Comparison of ENCODE assay signal across 11 cellular contexts in genomic region chr15:31300981-31301686, GRCh38. TPM values are rescaled to one million over a fixed set of nuclear protein-coding genes. Genes with fewer than 3 reads are reported as not detected.
DNase-seq lines count a peak whose midpoint lies in the region; ATAC-seq and TF ChIP-seq lines count a peak whose summit lies in the region.
"Had no signal": no experiment of that assay in that cellular context is flagged by ENCODE, and none has a peak within 500 bp of the region (broad histone marks: within the 10 kb centered on the region; RNA-seq: fewer than 3 reads in every experiment).

No MANE protein-coding gene starts in this region.

- H3K23ac ChIP-seq in mesendoderm (ENCODE audit: low read length) = no peak overlapping the region

- no peaks in the 10 kb centered on the region for H3K79me2 ChIP-seq in mesendoderm (ENCODE audit: control insufficient read depth, insufficient read depth, low read length)
- H3K79me2 ChIP-seq: hepatocyte had no signal

- H3K27ac ChIP-seq in BLaER1 = peak overlapping the region; percentile 90
- no peak overlapping the region for H3K27ac ChIP-seq in mesendoderm (ENCODE audit: low read depth, low read length)
- H3K27ac ChIP-seq: hepatocyte, HL-60 had no signal

- no peak overlapping the region for H2BK15ac ChIP-seq in mesendoderm (replicated peaks; ENCODE audit: low read depth)

- DNase-seq in mesendoderm (peak; percentile 35), mesenteric fat pad (ENCODE audit: low spot score) (no peak), hippocampal formation (lab: John Stamatoyannopoulos, UW) (no peak)
- no peak for DNase-seq in stimulated activated CD4-positive, alpha-beta T cell treated with anti-CD3 and anti-CD28 coated beads, Interleukin-1b, Interleukin-23, amount 100 ng/mL, for 48 hours
- DNase-seq: CD4-positive, CD25-positive, alpha-beta regulatory T cell had no signal

- H3K4me2 ChIP-seq in BLaER1 (peak overlapping the region; percentile 81), mesendoderm (ENCODE audit: low read length) (no peak overlapping the region)
- H3K4me2 ChIP-seq: hepatocyte had no signal

- no peaks in the 10 kb centered on the region for H3K9me3 ChIP-seq in BLaER1

- TF ChIP-seq POLR2A in GM19099 (IDR thresholded peaks at IDR 0.05; ENCODE audit: extremely low read depth, insufficient read length, low read depth) = peak; percentile 12

- no peak overlapping the region for H2AK5ac ChIP-seq in mesendoderm (ENCODE audit: low read length)

- H3K27me3 ChIP-seq in BLaER1 = no peaks in the 10 kb centered on the region
- no peaks in the 10 kb centered on the region for H3K27me3 ChIP-seq in mesendoderm (ENCODE audit: insufficient read depth, low read length, poor library complexity)

- H3K9ac ChIP-seq in BLaER1 (peak overlapping the region; percentile 78), mesendoderm (ENCODE audit: low read length) (no peak overlapping the region)

- H3K56ac ChIP-seq in mesendoderm (ENCODE audit: low read length) = peak overlapping the region; percentile 65

- no CpG with 5 or more reads among the region's 17 CpGs for WGBS in mesendoderm (ENCODE audit: extremely low coverage, insufficient coverage, low lambda C conversion rate)

- H3K4me3 ChIP-seq in BLaER1 (peak overlapping the region; percentile 32), mesendoderm (ENCODE audit: low read length) (no peak overlapping the region)
- H3K4me3 ChIP-seq: hepatocyte had no signal

- H2BK5ac ChIP-seq in mesendoderm (ENCODE audit: low read length) = no peak overlapping the region

- H2BK120ac ChIP-seq in mesendoderm (ENCODE audit: low read depth, low read length) = no peak overlapping the region

- H3K18ac ChIP-seq in mesendoderm (ENCODE audit: low read length) = no peak overlapping the region

- no peaks in the 10 kb centered on the region for H4K20me1 ChIP-seq in BLaER1

- H3K36me3 ChIP-seq in BLaER1 = no peaks in the 10 kb centered on the region
- H3K36me3 ChIP-seq in mesendoderm (ENCODE audit: control insufficient read depth, insufficient read depth, low read length) = no peaks in the 10 kb centered on the region

- no peaks in the 10 kb centered on the region for H3K79me1 ChIP-seq in mesendoderm (ENCODE audit: low read length)

- H3K4me1 ChIP-seq in BLaER1 = peaks cover 93% of the 10 kb centered on the region
- H3K4me1 ChIP-seq in mesendoderm (ENCODE audit: control insufficient read depth, low read depth, low read length) = peaks cover 7% of the 10 kb centered on the region

- no peak overlapping the region for H3K4ac ChIP-seq in mesendoderm (ENCODE audit: low read depth, low read length)

- ATAC-seq in SK-N-SH treated with all-trans-retinoic acid at 6 μM for 48 hours (peak; percentile 37; the same call in 1 of the 3 replicates), HG03097 (IDR thresholded peaks at IDR 0.05; ENCODE audit: low FRiP score, unreplicated experiment) (no peak)

- H4K8ac ChIP-seq in mesendoderm (ENCODE audit: low read depth, low read length) = no peak overlapping the region

- H4K5ac ChIP-seq in mesendoderm (ENCODE audit: low read length) = no peak overlapping the region

TF ChIP-seq in SK-N-SH treated with all-trans-retinoic acid at 6 μM for 48 hours, 23 proteins besides CTCF, POLR2A, EP300 and RAD21:
- peak; percentile 43; the same call in 1 of the 2 replicates for TF ChIP-seq TSHZ2 (CRISPR knock-in tag; IDR thresholded peaks at IDR 0.05)
- no peak for TF ChIP-seq SNAI2 (CRISPR knock-in tag; IDR thresholded peaks at IDR 0.05)
- TF ChIP-seq PPARA (CRISPR knock-in tag; IDR thresholded peaks at IDR 0.05; ENCODE audit: borderline replicate concordance) = no peak
- TF ChIP-seq POU6F1 (CRISPR knock-in tag; IDR thresholded peaks at IDR 0.05; ENCODE audit: borderline replicate concordance, low read depth) = no peak
- TF ChIP-seq CSRNP3 (CRISPR knock-in tag; IDR thresholded peaks at IDR 0.05) = no peak

RNA-seq across cellular contexts. Expression of gene KLF13, which starts 25.5 kb away (rescaled TPM):
- polyA plus RNA-seq in mesendoderm (2013, experiment 1 of 2) = 28.4 TPM
- 29.2 TPM for polyA plus RNA-seq in mesendoderm (2013, experiment 2 of 2)
- total RNA-seq in mesenteric fat pad = 41.8 TPM
